In the genomic region with DNA sequence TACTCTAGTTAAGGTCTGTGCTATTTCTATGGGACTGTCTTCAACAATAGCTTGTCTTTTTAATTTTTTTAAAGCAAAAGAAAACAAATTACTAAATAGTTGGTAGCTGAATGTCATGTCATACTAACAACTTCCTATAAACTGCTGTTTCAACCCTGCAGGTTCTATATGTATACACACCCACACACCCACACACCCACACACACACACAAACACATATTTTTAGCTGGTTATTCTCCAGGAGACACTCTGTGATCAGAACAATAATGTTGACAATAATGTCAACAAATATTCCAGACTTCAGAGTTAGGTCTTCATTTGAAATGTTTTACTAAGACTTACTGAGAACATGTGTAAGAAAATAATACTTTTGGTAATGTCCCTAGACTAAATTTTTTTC, we compare ENCODE assay signal across 2 cellular contexts.
TF ChIP-seq lines count a peak whose summit lies in the region.

No MANE protein-coding gene starts in this region.

TF ChIP-seq in IMR-90, 13 proteins besides CTCF, POLR2A, EP300 and RAD21 (continued from another document):
- TF ChIP-seq MXI1 (IDR thresholded peaks at IDR 0.05; ENCODE audit: borderline replicate concordance, low read depth, low read length), result no peak
- TF ChIP-seq, protein P1, sequence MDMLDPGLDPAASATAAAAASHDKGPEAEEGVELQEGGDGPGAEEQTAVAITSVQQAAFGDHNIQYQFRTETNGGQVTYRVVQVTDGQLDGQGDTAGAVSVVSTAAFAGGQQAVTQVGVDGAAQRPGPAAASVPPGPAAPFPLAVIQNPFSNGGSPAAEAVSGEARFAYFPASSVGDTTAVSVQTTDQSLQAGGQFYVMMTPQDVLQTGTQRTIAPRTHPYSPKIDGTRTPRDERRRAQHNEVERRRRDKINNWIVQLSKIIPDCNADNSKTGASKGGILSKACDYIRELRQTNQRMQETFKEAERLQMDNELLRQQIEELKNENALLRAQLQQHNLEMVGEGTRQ (IDR thresholded peaks at IDR 0.05; ENCODE audit: low read depth, low read length), result no peak
- TF ChIP-seq CEBPB (IDR thresholded peaks at IDR 0.05; ENCODE audit: low read depth, low read length), result no peak
- no peak for TF ChIP-seq FOS (IDR thresholded peaks at IDR 0.05; ENCODE audit: low read depth, low read length)
- no peak for TF ChIP-seq MAZ (IDR thresholded peaks at IDR 0.05; ENCODE audit: borderline replicate concordance, low read depth, low read length)
- no peak for TF ChIP-seq BHLHE40 (IDR thresholded peaks at IDR 0.05; ENCODE audit: low read depth, low read length)
- TF ChIP-seq RCOR1 (IDR thresholded peaks at IDR 0.05; ENCODE audit: insufficient replicate concordance, low read length), result no peak
- no peak for TF ChIP-seq SMC3 (IDR thresholded peaks at IDR 0.05; ENCODE audit: low read depth, low read length)
- TF ChIP-seq, protein P2, sequence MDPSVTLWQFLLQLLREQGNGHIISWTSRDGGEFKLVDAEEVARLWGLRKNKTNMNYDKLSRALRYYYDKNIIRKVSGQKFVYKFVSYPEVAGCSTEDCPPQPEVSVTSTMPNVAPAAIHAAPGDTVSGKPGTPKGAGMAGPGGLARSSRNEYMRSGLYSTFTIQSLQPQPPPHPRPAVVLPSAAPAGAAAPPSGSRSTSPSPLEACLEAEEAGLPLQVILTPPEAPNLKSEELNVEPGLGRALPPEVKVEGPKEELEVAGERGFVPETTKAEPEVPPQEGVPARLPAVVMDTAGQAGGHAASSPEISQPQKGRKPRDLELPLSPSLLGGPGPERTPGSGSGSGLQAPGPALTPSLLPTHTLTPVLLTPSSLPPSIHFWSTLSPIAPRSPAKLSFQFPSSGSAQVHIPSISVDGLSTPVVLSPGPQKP (IDR thresholded peaks at IDR 0.05; ENCODE audit: borderline replicate concordance, low read depth, low read length), result no peak

TF ChIP-seq in K562, 482 proteins besides CTCF, POLR2A, EP300 and RAD21 (continued from another document):
- TF ChIP-seq EGR1 (conservative IDR thresholded peaks at IDR 0.05) (peak; percentile 81), SETDB1 (IDR thresholded peaks at IDR 0.05; ENCODE audit: low read length) (no peak), ELF1 (tag; IDR thresholded peaks at IDR 0.05) (no peak)
